16 cellular contexts compared by ENCODE assay signal in the genomic region with DNA sequence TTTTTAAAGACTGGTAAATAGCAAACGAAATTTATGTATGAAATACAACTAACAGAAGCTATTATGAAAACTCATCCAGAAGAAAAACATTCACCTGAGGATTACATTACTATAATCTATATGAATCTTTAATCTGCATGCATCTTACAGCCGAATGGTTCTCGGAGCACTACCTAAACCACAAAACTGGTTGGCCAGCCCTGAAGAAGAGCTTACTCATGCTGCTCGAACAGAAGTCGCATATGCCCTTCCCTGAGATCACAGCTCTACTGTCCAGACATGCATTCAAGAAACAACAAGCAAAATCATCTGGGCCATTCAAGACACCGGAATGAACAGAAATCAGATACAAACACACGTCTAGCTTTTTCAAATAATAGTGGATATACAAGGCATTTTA.
"Had no signal": no experiment of that assay in that cellular context is flagged by ENCODE, and none has a peak within 500 bp of the region (broad histone marks: within the 10 kb centered on the region; RNA-seq: fewer than 3 reads in every experiment).

No MANE protein-coding gene starts in this region.

- H3K4me3 ChIP-seq: tibial artery had no signal

- DNase-seq: activated CD4-positive, alpha-beta T cell treated with anti-CD3 and anti-CD28 coated beads, Interleukin-2, amount 10 ng/mL, durations not matched to agents 7 days and 5 days; activated CD4-positive, CD25-positive, alpha-beta regulatory T cell; activated CD8-positive, alpha-beta memory T cell treated with anti-CD3 and anti-CD28 coated beads for 24 hours; activated naive CD4-positive, alpha-beta T cell; activated naive CD8-positive, alpha-beta T cell treated with anti-CD3 and anti-CD28 coated beads, Interleukin-2, amount 10 ng/mL, durations not matched to agents 7 days and 5 days; endodermal cell; erythroblast; kidney glomerular epithelial cell; nucleus accumbens; posterior cingulate gyrus; retina; stimulated activated CD4-positive, alpha-beta T cell treated with anti-CD3 and anti-CD28 coated beads, Interleukin-2, amount 100 ng/mL, for 48 hours; stimulated activated naive B cell treated with anti-CD40 and anti-IgM and Interleukin-4, amounts not matched to agents 10 μg/mL and 1 μg/mL and 100 μg/mL, for 72 hours; T-helper 2 cell; tibial artery had no signal

- H3K36me3 ChIP-seq: tibial artery had no signal

- H3K27me3 ChIP-seq: tibial artery had no signal

- H3K27ac ChIP-seq: tibial artery had no signal

- ATAC-seq: natural killer cell treated with Interleukin-12 subunit alpha and Interleukin-12 subunit beta and Interleukin-15 and Interleukin-18, amount 100 ng/mL, for 72 hours; stimulated activated naive B cell treated with anti-CD40 and anti-IgM and Interleukin-4, amounts not matched to agents 10 μg/mL and 1 μg/mL and 100 μg/mL, for 72 hours had no signal

- H3K9me3 ChIP-seq: tibial artery had no signal
